ENCODE assay signal across 26 cellular contexts in genomic region chr2:60453896-60454295, GRCh38.
DNase-seq lines count a peak whose midpoint lies in the region; ATAC-seq and TF ChIP-seq lines count a peak whose summit lies in the region.
"Had no signal": no experiment of that assay in that cellular context is flagged by ENCODE, and none has a peak within 500 bp of the region (broad histone marks: within the 10 kb centered on the region; RNA-seq: fewer than 3 reads in every experiment).

No MANE protein-coding gene starts in this region.

- TF ChIP-seq CTCF in endothelial cell (IDR thresholded peaks at IDR 0.05; ENCODE audit: unreplicated experiment) (no peak), brain microvascular endothelial cell (IDR thresholded peaks at IDR 0.05; ENCODE audit: low read depth, low read length, missing control alignments) (no peak)

- no peaks in the 10 kb centered on the region for H3K9me2 ChIP-seq in Karpas-422 (replicated peaks; ENCODE audit: insufficient read depth, low read length)

- H3K4me3 Mint-ChIP-seq in IgD-negative memory B cell: no peak overlapping the region
- no peak overlapping the region for H3K4me3 Mint-ChIP-seq in endothelial cell (ENCODE audit: unreplicated experiment)
- no peak overlapping the region for H3K4me3 Mint-ChIP-seq in stimulated activated naive B cell treated with anti-CD40 and anti-IgM and Interleukin-4, amounts not matched to agents 10 μg/mL and 1 μg/mL and 100 μg/mL, for 72 hours
- H3K4me3 Mint-ChIP-seq: activated naive CD4-positive, alpha-beta T cell treated with anti-CD3 and anti-CD28 coated beads, Interleukin-2, amount 10 ng/mL, durations not matched to agents 7 days and 5 days; CD14-positive monocyte; immature natural killer cell; type B pancreatic cell had no signal

- H3K9ac ChIP-seq in Karpas-422 (ENCODE audit: low read length): no peak overlapping the region

- H3K36me3 ChIP-seq in mesodermal cell (ENCODE audit: control insufficient read depth, insufficient read depth, low read length): no peaks in the 10 kb centered on the region
- peaks cover 32% of the 10 kb centered on the region for H3K36me3 ChIP-seq in Karpas-422 (ENCODE audit: insufficient read depth, low read length)
- H3K36me3 ChIP-seq in brain microvascular endothelial cell (replicated peaks): no peaks in the 10 kb centered on the region
- H3K36me3 ChIP-seq: heart right ventricle, SJSA1 had no signal

- no peaks in the 10 kb centered on the region for H3K27me3 Mint-ChIP-seq in IgD-negative memory B cell
- peaks cover 2% of the 10 kb centered on the region for H3K27me3 Mint-ChIP-seq in endothelial cell (ENCODE audit: unreplicated experiment)
- H3K27me3 Mint-ChIP-seq in stimulated activated naive B cell treated with anti-CD40 and anti-IgM and Interleukin-4, amounts not matched to agents 10 μg/mL and 1 μg/mL and 100 μg/mL, for 72 hours: no peaks in the 10 kb centered on the region
- H3K27me3 Mint-ChIP-seq: activated naive CD4-positive, alpha-beta T cell treated with anti-CD3 and anti-CD28 coated beads, Interleukin-2, amount 10 ng/mL, durations not matched to agents 7 days and 5 days; type B pancreatic cell had no signal

- WGBS in mesodermal cell (ENCODE audit: insufficient coverage in 2 of 2), 2 experiments: 72 to 80% methylated on average over 2 to 5 of the region's 9 CpGs

- H3K79me2 ChIP-seq in Karpas-422 (ENCODE audit: low read length): peaks cover 41% of the 10 kb centered on the region

- no peaks in the 10 kb centered on the region for H4K20me1 ChIP-seq in Karpas-422 (ENCODE audit: insufficient read depth, low read depth, low read length)

- H3K4me3 ChIP-seq in mesodermal cell (ENCODE audit: extremely low read depth, insufficient read depth, low read length, poor library complexity, severe bottlenecking) (no peak overlapping the region), Karpas-422 (ENCODE audit: low read length) (no peak overlapping the region), brain microvascular endothelial cell (ENCODE audit: low read depth, low read length) (no peak overlapping the region)
- H3K4me3 ChIP-seq: heart right ventricle, SJSA1 had no signal

- no peak overlapping the region for H2AFZ ChIP-seq in Karpas-422 (ENCODE audit: low read length)

- no peaks in the 10 kb centered on the region for H3K36me3 Mint-ChIP-seq in IgD-negative memory B cell
- no peaks in the 10 kb centered on the region for H3K36me3 Mint-ChIP-seq in endothelial cell (ENCODE audit: low read depth, unreplicated experiment)
- H3K36me3 Mint-ChIP-seq in stimulated activated naive B cell treated with anti-CD40 and anti-IgM and Interleukin-4, amounts not matched to agents 10 μg/mL and 1 μg/mL and 100 μg/mL, for 72 hours: peaks cover 23 to 43% of the 10 kb centered on the region in 2 donors
- H3K36me3 Mint-ChIP-seq: activated naive CD4-positive, alpha-beta T cell treated with anti-CD3 and anti-CD28 coated beads, Interleukin-2, amount 10 ng/mL, durations not matched to agents 7 days and 5 days; immature natural killer cell had no signal

- H3K4me1 Mint-ChIP-seq in IgD-negative memory B cell: peaks cover 25 to 39% (median 34%) of the 10 kb centered on the region in 3 donors
- H3K4me1 Mint-ChIP-seq in endothelial cell (ENCODE audit: unreplicated experiment): peaks cover 14% of the 10 kb centered on the region
- peaks cover 15 to 33% of the 10 kb centered on the region in 2 donors for H3K4me1 Mint-ChIP-seq in stimulated activated naive B cell treated with anti-CD40 and anti-IgM and Interleukin-4, amounts not matched to agents 10 μg/mL and 1 μg/mL and 100 μg/mL, for 72 hours
- H3K4me1 Mint-ChIP-seq: activated naive CD4-positive, alpha-beta T cell treated with anti-CD3 and anti-CD28 coated beads, Interleukin-2, amount 10 ng/mL, durations not matched to agents 7 days and 5 days had no signal

- H3K27ac Mint-ChIP-seq in IgD-negative memory B cell (peak overlapping the region; percentile 7 to 81 (median 73)), endothelial cell (ENCODE audit: unreplicated experiment) (peak overlapping the region; percentile 90)
- peak overlapping the region; percentile 22 for H3K27ac Mint-ChIP-seq in stimulated activated naive B cell treated with anti-CD40 and anti-IgM and Interleukin-4, amounts not matched to agents 10 μg/mL and 1 μg/mL and 100 μg/mL, for 72 hours
- H3K27ac Mint-ChIP-seq: activated naive CD4-positive, alpha-beta T cell treated with anti-CD3 and anti-CD28 coated beads, Interleukin-2, amount 10 ng/mL, durations not matched to agents 7 days and 5 days; immature natural killer cell; type B pancreatic cell had no signal

- H3K4me1 ChIP-seq in mesodermal cell (ENCODE audit: control insufficient read depth, insufficient read depth, low read length, poor library complexity, severe bottlenecking) (peaks cover 20% of the 10 kb centered on the region), Karpas-422 (ENCODE audit: low read length) (peaks cover 2% of the 10 kb centered on the region)
- H3K4me1 ChIP-seq: foreskin keratinocyte, SJSA1 had no signal

- H3K27me3 ChIP-seq in Karpas-422 (ENCODE audit: low read length): no peaks in the 10 kb centered on the region
- H3K27me3 ChIP-seq in brain microvascular endothelial cell (replicated peaks): no peaks in the 10 kb centered on the region
- H3K27me3 ChIP-seq: foreskin keratinocyte, heart right ventricle, SJSA1 had no signal

- ATAC-seq in stimulated activated naive B cell treated with anti-CD40 and anti-IgM and Interleukin-4, amounts not matched to agents 10 μg/mL and 1 μg/mL and 100 μg/mL, for 72 hours (replicated peaks): no peak
- ATAC-seq: foreskin keratinocyte, HCT116, left colon had no signal

- H3K9me3 ChIP-seq in mesodermal cell (ENCODE audit: control insufficient read depth, low read length) (no peaks in the 10 kb centered on the region), Karpas-422 (ENCODE audit: low read length) (no peaks in the 10 kb centered on the region)
- H3K9me3 ChIP-seq: heart right ventricle, SJSA1 had no signal

- peaks cover 0 to 1% (median 0%) of the 10 kb centered on the region in 3 donors for H3K9me3 Mint-ChIP-seq in IgD-negative memory B cell
- H3K9me3 Mint-ChIP-seq in endothelial cell (ENCODE audit: unreplicated experiment): no peaks in the 10 kb centered on the region
- H3K9me3 Mint-ChIP-seq in stimulated activated naive B cell treated with anti-CD40 and anti-IgM and Interleukin-4, amounts not matched to agents 10 μg/mL and 1 μg/mL and 100 μg/mL, for 72 hours: no peaks in the 10 kb centered on the region
- H3K9me3 Mint-ChIP-seq: activated naive CD4-positive, alpha-beta T cell treated with anti-CD3 and anti-CD28 coated beads, Interleukin-2, amount 10 ng/mL, durations not matched to agents 7 days and 5 days; CD14-positive monocyte; immature natural killer cell had no signal

- DNase-seq in endothelial cell (ENCODE audit: low spot score) (no peak), Karpas-422 (no peak), brain microvascular endothelial cell (no peak), AG08396 (ENCODE audit: low spot score) (no peak)
- no peak for DNase-seq in stimulated activated naive B cell treated with anti-CD40 and anti-IgM and Interleukin-4, amounts not matched to agents 10 μg/mL and 1 μg/mL and 100 μg/mL, for 72 hours
- DNase-seq: activated CD4-positive, alpha-beta T cell treated with anti-CD3 and anti-CD28 coated beads, Interleukin-2, amount 50 U/mL, for 4 hours; activated CD8-positive, alpha-beta memory T cell treated with anti-CD3 and anti-CD28 coated beads, Interleukin-2, amount 50 U/mL, for 4 hours; activated naive CD4-positive, alpha-beta T cell treated with anti-CD3 and anti-CD28 coated beads, Interleukin-2, amount 10 ng/mL, durations not matched to agents 7 days and 5 days; amniotic stem cell; DMS79 treated with DMSO at 0.1 percent for 48 hours; effector CD8-positive, alpha-beta T cell; erythroblast; foreskin keratinocyte; heart right ventricle; immature natural killer cell; left colon; NCI-H1694 treated with DMSO at 0.1 percent for 48 hours; NCI-H526 treated with DMSO at 0.1 percent for 48 hours; nucleus accumbens had no signal

- H3K27ac ChIP-seq in mesodermal cell (ENCODE audit: low read depth, low read length, severe bottlenecking) (peak overlapping the region; percentile 69), Karpas-422 (ENCODE audit: low read length) (no peak overlapping the region), brain microvascular endothelial cell (no peak overlapping the region)
- H3K27ac ChIP-seq: foreskin keratinocyte, heart right ventricle, HL-60, SJSA1 had no signal

- no peak overlapping the region for H3K4me2 ChIP-seq in Karpas-422 (ENCODE audit: low read depth, low read length, poor library complexity, severe bottlenecking)

- in situ Hi-C loops in brain microvascular endothelial cell (cut with HindIII; ENCODE audit: low pct_ligation_motif_present, low sequenced_read_pairs): no loop called here

Comparison
In these comparisons a context has a peak if more than half of its experiments do, and no peak if none do; other contexts are left out.
1. H3K27ac Mint-ChIP-seq: peak in every context shown above with its lines; median percentile 90 in endothelial cell; 73 in IgD-negative memory B cell; 22 in stimulated activated naive B cell treated with anti-CD40 and anti-IgM and Interleukin-4, amounts not matched to agents 10 μg/mL and 1 μg/mL and 100 μg/mL, for 72 hours.